In the genomic region with DNA sequence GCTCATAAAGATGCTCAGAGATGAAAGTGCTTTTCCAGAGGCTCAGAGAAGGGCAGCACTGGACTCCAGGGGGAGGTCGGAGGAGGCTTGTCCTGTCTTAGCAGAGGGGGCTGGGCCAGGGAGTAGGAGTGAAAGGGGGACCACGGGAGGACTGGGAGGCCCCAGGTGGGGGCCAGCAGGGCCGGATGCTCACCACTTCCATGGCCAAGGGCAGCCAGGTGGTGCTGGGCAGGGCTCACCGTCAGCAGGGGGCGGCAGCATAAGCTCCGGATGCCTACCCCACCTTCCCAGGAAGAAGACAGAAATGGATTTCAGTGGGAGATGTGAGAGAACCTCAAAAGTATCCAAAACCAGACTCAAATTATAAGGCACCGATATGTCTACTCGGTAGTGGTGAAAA, we compare ENCODE assay signal across 1 cellular context.
TF ChIP-seq lines count a peak whose summit lies in the region.

No MANE protein-coding gene starts in this region.

TF ChIP-seq in H1, 55 proteins besides CTCF, POLR2A, EP300 and RAD21:
- TF ChIP-seq, protein P1, sequence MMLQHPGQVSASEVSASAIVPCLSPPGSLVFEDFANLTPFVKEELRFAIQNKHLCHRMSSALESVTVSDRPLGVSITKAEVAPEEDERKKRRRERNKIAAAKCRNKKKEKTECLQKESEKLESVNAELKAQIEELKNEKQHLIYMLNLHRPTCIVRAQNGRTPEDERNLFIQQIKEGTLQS (IDR thresholded peaks at IDR 0.05; ENCODE audit: insufficient read depth, low read depth, low read length): no peak
- TF ChIP-seq EGR1 (IDR thresholded peaks at IDR 0.05; ENCODE audit: borderline replicate concordance, low read depth, low read length) (no peak), TCF12 (IDR thresholded peaks at IDR 0.05; ENCODE audit: low read depth, low read length) (no peak), CREB1 (IDR thresholded peaks at IDR 0.05) (no peak), KDM4A (IDR thresholded peaks at IDR 0.05; ENCODE audit: low read depth, low read length, severe bottlenecking) (no peak), TBP (IDR thresholded peaks at IDR 0.05; ENCODE audit: low read depth, low read length) (no peak), ASH2L (IDR thresholded peaks at IDR 0.05; ENCODE audit: low read length) (no peak), RFX5 (IDR thresholded peaks at IDR 0.05; ENCODE audit: borderline replicate concordance, low read depth, low read length) (no peak), EZH2 (IDR thresholded peaks at IDR 0.05; ENCODE audit: low read depth, low read length, severe bottlenecking) (no peak), SP1 (IDR thresholded peaks at IDR 0.05; ENCODE audit: low read depth, low read length) (no peak)
